In genomic region chr4:7103599-7104365, GRCh38 we compare ENCODE assay signal across 8 cellular contexts. TPM values are rescaled to one million over a fixed set of nuclear protein-coding genes. Genes with fewer than 3 reads are reported as not detected.
A peak's percentile ranks its signal among the peaks of the same experiment; 100 is the strongest.
DNase-seq lines count a peak whose midpoint lies in the region; ATAC-seq, FAIRE-seq and TF ChIP-seq lines count a peak whose summit lies in the region.

No MANE protein-coding gene starts in this region.

- no peaks in the 10 kb centered on the region for H4K20me1 ChIP-seq in astrocyte (ENCODE audit: insufficient read depth, low read length)

- H3K4me3 ChIP-seq in HFF-Myc (replicated peaks; ENCODE audit: low read depth, low read length): peak overlapping the region; percentile 61
- H3K4me3 ChIP-seq in astrocyte (ENCODE audit: insufficient read depth, low read depth, low read length): peak overlapping the region; percentile 43
- H3K4me3 ChIP-seq in kidney (ENCODE audit: low read length in 2 of 2): peak overlapping the region; percentile 65 to 91
- H3K4me3 ChIP-seq in spleen: peak overlapping the region; percentile 37 to 80 (median 59)

- H3K4me3 Mint-ChIP-seq in astrocyte (ENCODE audit: unreplicated experiment): peak overlapping the region; percentile 75

- H3K27me3 ChIP-seq in astrocyte (ENCODE audit: insufficient read depth, low read length): no peaks in the 10 kb centered on the region
- H3K27me3 ChIP-seq in spleen (replicated peaks in 1 of 7): no peaks in the 10 kb centered on the region

- H3K4me1 Mint-ChIP-seq in astrocyte (ENCODE audit: low read depth, unreplicated experiment): peaks cover 5% of the 10 kb centered on the region

- WGBS in spleen, 5 donors: 32 to 57% (median 36%) methylated on average over 14 to 22 of the region's 22 CpGs

- no peak for FAIRE-seq in astrocyte (lab: Jason Lieb, UNC)
- FAIRE-seq in kidney (lab: Jason Lieb, UNC): no peak
- FAIRE-seq in RCC 7860 (lab: Jason Lieb, UNC): no peak

- H3K9me3 Mint-ChIP-seq in astrocyte (ENCODE audit: unreplicated experiment): no peaks in the 10 kb centered on the region

- no peak overlapping the region for H3K27ac Mint-ChIP-seq in astrocyte (ENCODE audit: unreplicated experiment)

- H3K27ac ChIP-seq in astrocyte (ENCODE audit: low read depth, low read length): no peak overlapping the region
- H3K27ac ChIP-seq in kidney (ENCODE audit: low read depth in 2 of 2, low read length in 2 of 2): peak overlapping the region; percentile 71 to 73
- H3K27ac ChIP-seq in spleen: peak overlapping the region; percentile 58 to 89 (median 84)

- no peaks in the 10 kb centered on the region for H3K36me3 Mint-ChIP-seq in astrocyte (ENCODE audit: low read depth, unreplicated experiment)

- H3K9me3 ChIP-seq in astrocyte (ENCODE audit: insufficient read depth, low read depth, low read length) (no peaks in the 10 kb centered on the region), kidney (ENCODE audit: control insufficient read depth in 1 of 2, low read length in 2 of 2) (no peaks in the 10 kb centered on the region), spleen (no peaks in the 10 kb centered on the region)

- H3K79me2 ChIP-seq in astrocyte (ENCODE audit: insufficient read depth, low read length): no peaks in the 10 kb centered on the region

- peaks cover 39% of the 10 kb centered on the region for H3K27me3 Mint-ChIP-seq in astrocyte (ENCODE audit: low read depth, unreplicated experiment)

- peak; percentile 37 for DNase-seq in AG08396 (ENCODE audit: low spot score)
- DNase-seq in HFF-Myc (ENCODE audit: extremely low read depth, low read depth): no peak
- DNase-seq in astrocyte (ENCODE audit: low read depth): no peak
- DNase-seq in kidney: peak; percentile 94
- peak; percentile 89 for DNase-seq in spleen
- DNase-seq in RCC 7860 (ENCODE audit: low spot score): no peak
- DNase-seq in EL: no peak

- H3K36me3 ChIP-seq in astrocyte (ENCODE audit: insufficient read depth, low read length) (no peaks in the 10 kb centered on the region), kidney (ENCODE audit: control insufficient read depth in 1 of 2, insufficient read depth in 2 of 2, low read length in 2 of 2) (no peaks in the 10 kb centered on the region), spleen (no peaks in the 10 kb centered on the region)

- intact Hi-C loops in kidney (cut with DNase I) (no loop called here), spleen (cut with DNase I; ENCODE audit: low total_unique reads) (no loop called here)

- H3K4me1 ChIP-seq in astrocyte (ENCODE audit: insufficient read depth, low read length) (peaks cover 8% of the 10 kb centered on the region), kidney (ENCODE audit: control insufficient read depth in 1 of 2, insufficient read depth in 1 of 2, low read depth in 1 of 2, low read length in 2 of 2) (peaks cover 0 to 22% of the 10 kb centered on the region in 2 donors), spleen (peaks cover 11 to 35% (median 28%) of the 10 kb centered on the region in 6 donors)

- peak overlapping the region; percentile 86 for H2AFZ ChIP-seq in astrocyte (ENCODE audit: low read depth, low read length)

- no peak for ATAC-seq in HG03442 (IDR thresholded peaks at IDR 0.05; ENCODE audit: unreplicated experiment)

- no peak for TF ChIP-seq POLR2A in spleen (IDR thresholded peaks at IDR 0.05)

- TF ChIP-seq CTCF in HFF-Myc (IDR thresholded peaks at IDR 0.05; ENCODE audit: low read depth, low read length, missing control alignments) (no peak), astrocyte (IDR thresholded peaks at IDR 0.05; ENCODE audit: insufficient read depth, low read depth, low read length) (no peak), kidney (IDR thresholded peaks at IDR 0.05; ENCODE audit: borderline replicate concordance, extremely low read depth, insufficient read depth) (no peak), spleen (IDR thresholded peaks at IDR 0.05 in 8 of 11, conservative IDR thresholded peaks at IDR 0.05 in 3 of 11) (no peak)

- peak overlapping the region; percentile 97 for H3K4me2 ChIP-seq in astrocyte (ENCODE audit: low read length)

- H3K9ac ChIP-seq in astrocyte (ENCODE audit: low read length): peak overlapping the region; percentile 43
- peak overlapping the region in 1 of 2 donors; percentile 12 for H3K9ac ChIP-seq in kidney (ENCODE audit: low read length in 2 of 2)

RNA-seq across cellular contexts. Expression of gene GRPEL1, which starts 35.9 kb away (rescaled TPM):
- total RNA-seq in astrocyte (48.3 and 55.8 TPM in 2 replicates), kidney (27.4 TPM), spleen (10 to 100 TPM; 21.3 to 42.7 (median 32.7) TPM)
- polyA plus RNA-seq in kidney (ENCODE audit: insufficient read depth, low read depth, low replicate concordance) (84.9 TPM), spleen (10 to 100 TPM; 17.6 to 29.6 (median 23.8) TPM)

Comparison
In these comparisons a context has a peak if more than half of its experiments do, and no peak if none do; other contexts are left out.
1. DNase-seq: peak in AG08396 (single experiment), kidney (single experiment) and spleen (single experiment); none in HFF-Myc (single experiment), astrocyte (single experiment), RCC 7860 (single experiment) and EL (single experiment).
2. Peak in every context shown above with its lines, with median percentiles within 50 percentile points of each other: H3K4me3 ChIP-seq.